Comparison of ENCODE assay signal across 1 cellular context in genomic region chr3:101724329-101725191, GRCh38.
TF ChIP-seq lines count a peak whose summit lies in the region.

Gene CEP97, plus strand, starts transcription at chr3:101724614. Its CDS starts 63 bp downstream, at chr3:101724677.

TF ChIP-seq in K562, 482 proteins besides CTCF, POLR2A, EP300 and RAD21 (continued from another document):
- TF ChIP-seq ZNF740 (CRISPR knock-in tag; IDR thresholded peaks at IDR 0.05) (no peak), ZNF740 (tag; IDR thresholded peaks at IDR 0.05) (no peak), SRSF3 (IDR thresholded peaks at IDR 0.05; ENCODE audit: insufficient read depth, low read length) (no peak), EGR1 (conservative IDR thresholded peaks at IDR 0.05) (peak; percentile 66), POLR2G (IDR thresholded peaks at IDR 0.05; ENCODE audit: low read depth, low read length) (peak; percentile 66)
TF ChIP-seq in K562: peak in this region for 69.
